ENCODE assay signal across 8 cellular contexts in genomic region chr14:45253070-45253753, GRCh38. TPM values are rescaled to one million over a fixed set of nuclear protein-coding genes. Genes with fewer than 3 reads are reported as not detected.
A peak's percentile ranks its signal among the peaks of the same experiment; 100 is the strongest.
DNase-seq lines count a peak whose midpoint lies in the region; ATAC-seq and TF ChIP-seq lines count a peak whose summit lies in the region.

MIS18BP1 (minus strand) TSS chr14:45253202; CDS start chr14:45247286, 5,916 bp downstream.

- DNase-seq in Peyer's patch (peak; percentile 95 to 98 (median 97)), esophagus muscularis mucosa (ENCODE audit: extremely low spot score) (peak; percentile 98)
- peak; percentile 94 to 95 for DNase-seq in activated T-cell treated with anti-CD3 and anti-CD28 coated beads, Interleukin-2, amount 50 U/mL, for 48 hours
- DNase-seq in stimulated activated CD8-positive, alpha-beta memory T cell treated with anti-CD3 and anti-CD28 coated beads, Interleukin-7, amount 100 ng/mL, for 4 hours (ENCODE audit: low read depth in 2 of 2) = peak; percentile 88 to 89

- peaks cover 16% of the 10 kb centered on the region for H3F3A ChIP-seq in DOHH2 (ENCODE audit: control insufficient read depth, insufficient read depth)

- H3K27ac ChIP-seq in DOHH2 (ENCODE audit: low read depth, low read length) (peak within 1 kb of the TSS; percentile 87), KOPT-K1 (ENCODE audit: low read depth, low read length, poor library complexity, severe bottlenecking) (peak within 1 kb of the TSS; percentile 63), Peyer's patch (peak within 1 kb of the TSS; percentile 83 to 92 (median 87)), esophagus muscularis mucosa (replicated peaks in 1 of 4) (peak within 1 kb of the TSS; percentile 86 to 93 (median 91)), muscle layer of duodenum (ENCODE audit: low read length) (peak within 1 kb of the TSS; percentile 96)

- H3K4me1 ChIP-seq in DOHH2 (ENCODE audit: control insufficient read depth, low read length) (peaks cover 40% of the 10 kb centered on the region), Peyer's patch (peaks cover 0 to 22% (median 3%) of the 10 kb centered on the region in 4 donors), esophagus muscularis mucosa (peaks cover 18 to 43% (median 30%) of the 10 kb centered on the region in 4 donors), muscle layer of duodenum (ENCODE audit: control insufficient read depth in 1 of 2, insufficient read depth in 2 of 2, low read length in 2 of 2) (peaks cover 6 to 7% of the 10 kb centered on the region in 2 donors)

- intact Hi-C loops in esophagus muscularis mucosa (cut with DNase I) = loop anchor here (5.0 kb wide), 1 partner anchor 121 kb away; the partner anchor contains the start of gene FKBP3

- TF ChIP-seq POLR2A in Peyer's patch (IDR thresholded peaks at IDR 0.05) = peak; percentile 62 to 76
- peak; percentile 40 for TF ChIP-seq POLR2A in esophagus muscularis mucosa (IDR thresholded peaks at IDR 0.05; ENCODE audit: low read depth)

- H3K4me2 ChIP-seq in DOHH2 (ENCODE audit: low read length) = peak within 1 kb of the TSS; percentile 77

- peak; percentile 78 for ATAC-seq in GM21786 (IDR thresholded peaks at IDR 0.05; ENCODE audit: unreplicated experiment)

- H3K79me2 ChIP-seq in DOHH2 (ENCODE audit: control insufficient read depth, low read length) = peaks cover 51% of the 10 kb centered on the region

- WGBS in esophagus muscularis mucosa = 4% methylated on average over 28 of the region's 61 CpGs

- H3K4me3 ChIP-seq in DOHH2 (ENCODE audit: low read length) (peak within 1 kb of the TSS; percentile 97), Peyer's patch (peak within 1 kb of the TSS; percentile 59 to 82 (median 71)), esophagus muscularis mucosa (peak within 1 kb of the TSS; percentile 73 to 89 (median 78)), muscle layer of duodenum (ENCODE audit: low read depth in 1 of 2, low read length in 2 of 2) (peak within 1 kb of the TSS; percentile 88 to 89)

- no peaks in the 10 kb centered on the region for H3K9me2 ChIP-seq in DOHH2 (replicated peaks; ENCODE audit: control insufficient read depth, low read length)

- peaks cover 12% of the 10 kb centered on the region; the same call in 1 of the 2 replicates for H3K9me3 ChIP-seq in DOHH2 (ENCODE audit: control insufficient read depth, insufficient read depth, low read length)
- peaks cover 8% of the 10 kb centered on the region for H3K9me3 ChIP-seq in KOPT-K1 (ENCODE audit: insufficient read depth, low read length, poor library complexity, severe bottlenecking)
- peaks cover 0 to 6% (median 0%) of the 10 kb centered on the region in 4 donors for H3K9me3 ChIP-seq in Peyer's patch
- peaks cover 0 to 7% (median 5%) of the 10 kb centered on the region in 4 donors for H3K9me3 ChIP-seq in esophagus muscularis mucosa
- peaks cover 4 to 5% of the 10 kb centered on the region in 2 donors for H3K9me3 ChIP-seq in muscle layer of duodenum (ENCODE audit: control insufficient read depth in 1 of 2, low read length in 2 of 2)

- H4K20me1 ChIP-seq in DOHH2 (ENCODE audit: control insufficient read depth, insufficient read depth, low read depth, low read length) = peaks cover 28% of the 10 kb centered on the region

- H3K27me3 ChIP-seq in DOHH2 (ENCODE audit: control insufficient read depth, low read length) (no peaks in the 10 kb centered on the region), Peyer's patch (no peaks in the 10 kb centered on the region), esophagus muscularis mucosa (no peaks in the 10 kb centered on the region), muscle layer of duodenum (ENCODE audit: low read depth, low read length) (no peaks in the 10 kb centered on the region)

- H3K36me3 ChIP-seq in DOHH2 (ENCODE audit: control insufficient read depth, low read length) = peaks cover 41% of the 10 kb centered on the region
- no peaks in the 10 kb centered on the region for H3K36me3 ChIP-seq in KOPT-K1 (ENCODE audit: insufficient read depth, low read length)
- H3K36me3 ChIP-seq in Peyer's patch = no peaks in the 10 kb centered on the region
- no peaks in the 10 kb centered on the region for H3K36me3 ChIP-seq in esophagus muscularis mucosa
- no peaks in the 10 kb centered on the region for H3K36me3 ChIP-seq in muscle layer of duodenum (ENCODE audit: control insufficient read depth in 1 of 2, insufficient read depth in 2 of 2, low read length in 2 of 2)

- TF ChIP-seq EP300 in esophagus muscularis mucosa (IDR thresholded peaks at IDR 0.05) = peak; percentile 23

- TF ChIP-seq CTCF in DOHH2 (IDR thresholded peaks at IDR 0.05; ENCODE audit: low read depth, low read length, poor library complexity, severe bottlenecking) = peak; percentile 90
- TF ChIP-seq CTCF in Peyer's patch (IDR thresholded peaks at IDR 0.05) = peak; percentile 71 to 90 (median 78)
- TF ChIP-seq CTCF in esophagus muscularis mucosa (IDR thresholded peaks at IDR 0.05) = peak; percentile 60 to 77 (median 63)

RNA-seq across cellular contexts. Expression of gene MIS18BP1, which starts in this region (rescaled TPM):
- 10 to 100 TPM; 21.9 to 80.9 (median 26.4) TPM for total RNA-seq in Peyer's patch
- total RNA-seq in esophagus muscularis mucosa = 10 to 100 TPM; 10.8 to 20.8 (median 12.7) TPM

Comparison
In these comparisons a context has a peak if more than half of its experiments do, and no peak if none do; other contexts are left out.
1. Peak in every context shown above with its lines: DNase-seq, ATAC-seq, H3K4me3 ChIP-seq and H3K27ac ChIP-seq.